In genomic region chr17:30278032-30278431, GRCh38 we compare ENCODE assay signal across 8 cellular contexts. TPM values are rescaled to one million over a fixed set of nuclear protein-coding genes. Genes with fewer than 3 reads are reported as not detected.
DNase-seq lines count a peak whose midpoint lies in the region; ATAC-seq, FAIRE-seq and TF ChIP-seq lines count a peak whose summit lies in the region.

No MANE protein-coding gene starts in this region.

- DNase-seq in A549 (ENCODE audit: low read depth in 1 of 2, low spot score in 1 of 2) (peak; percentile 31 to 65), SK-MEL-5 (ENCODE audit: low read depth, low spot score) (peak; percentile 82), heart right ventricle (peak in 1 of 2 donors; percentile 14), upper lobe of left lung (no peak), T-helper 9 cell (no peak), germinal center (ENCODE audit: low spot score) (no peak)

- CTCF ChIA-PET in A549 (lab: Yijun Ruan, JAX): interaction anchor here (0.9 to 2.5 kb wide), 11 partner anchors 11 to 178 kb away, joined by 3 to 39 read pairs (median 5); no protein-coding TSS in a partner anchor

- TF ChIP-seq CTCF in A549 (IDR thresholded peaks at IDR 0.05): peak; percentile 56
- peak; percentile 33 for TF ChIP-seq CTCF in GM12873 (IDR thresholded peaks at IDR 0.05; ENCODE audit: insufficient read depth, low read depth, low read length, missing control alignments)
- TF ChIP-seq CTCF in heart right ventricle (IDR thresholded peaks at IDR 0.05): peak in 8 of 9 donors; percentile 26 to 69 (median 54)
- TF ChIP-seq CTCF in upper lobe of left lung (IDR thresholded peaks at IDR 0.05): peak in 5 of 6 experiments; percentile 33 to 59 (median 49)

- H3K27ac ChIP-seq in A549 (no peak overlapping the region), heart right ventricle (no peak overlapping the region), upper lobe of left lung (no peak overlapping the region)

- TF ChIP-seq EP300 in A549 (IDR thresholded peaks at IDR 0.05) (no peak), upper lobe of left lung (IDR thresholded peaks at IDR 0.05) (no peak)

- peak; percentile 84 to 85 for ATAC-seq in A549
- ATAC-seq in heart right ventricle: peak in 7 of 8 donors; percentile 52 to 81 (median 69)
- ATAC-seq in upper lobe of left lung (ENCODE audit: low FRiP score in 2 of 2): no peak
- ATAC-seq in GM19035 (IDR thresholded peaks at IDR 0.05; ENCODE audit: unreplicated experiment): no peak

- H3K36me3 ChIP-seq in heart right ventricle (peaks cover 0 to 96% (median 35%) of the 10 kb centered on the region in 9 donors), upper lobe of left lung (peaks cover 3 to 50% (median 20%) of the 10 kb centered on the region in 4 donors)

- in situ Hi-C loops in SK-MEL-5 (cut with HindIII; ENCODE audit: low pct_unique_long_range_greater_than_20kb, low sequenced_read_pairs): no loop called here

- H3K27me3 ChIP-seq in heart right ventricle (no peaks in the 10 kb centered on the region), upper lobe of left lung (no peaks in the 10 kb centered on the region)

- peak; percentile 94 for FAIRE-seq in A549 (lab: Jason Lieb, UNC)

- no peak overlapping the region for H3K4me3 ChIP-seq in A549
- no peak overlapping the region for H3K4me3 ChIP-seq in heart right ventricle
- H3K4me3 ChIP-seq in upper lobe of left lung: no peak overlapping the region

- intact Hi-C loops in heart right ventricle (cut with DNase I): loop anchor here in 6 of 10 donors (2.0 to 10.0 kb wide), 6 partner anchors 151 to 176 kb away; no protein-coding TSS in a partner anchor

- POLR2A ChIA-PET in A549 (lab: Yijun Ruan, JAX): interaction anchor here (1.0 kb wide), 1 partner anchor 161 kb away, joined by 3 read pairs; the partner anchor contains the start of gene NSRP1

- TF ChIP-seq POLR2A in A549 (IDR thresholded peaks at IDR 0.05; ENCODE audit: low read length) (no peak), upper lobe of left lung (IDR thresholded peaks at IDR 0.05) (no peak)

- no peak overlapping the region for H3K4me2 ChIP-seq in A549

- H3K9me3 ChIP-seq in A549 (no peaks in the 10 kb centered on the region), heart right ventricle (no peaks in the 10 kb centered on the region), upper lobe of left lung (no peaks in the 10 kb centered on the region)

- H3K4me1 ChIP-seq in A549 (no peaks in the 10 kb centered on the region), heart right ventricle (peaks cover 0 to 14% (median 0%) of the 10 kb centered on the region in 9 donors), upper lobe of left lung (peaks cover 0 to 7% (median 3%) of the 10 kb centered on the region in 4 donors)

- TF ChIP-seq RAD21 in A549 (conservative IDR thresholded peaks at IDR 0.05 in 1 of 2, IDR thresholded peaks at IDR 0.05 in 1 of 2): peak; percentile 64 to 67

TF ChIP-seq in A549, 52 proteins besides CTCF, POLR2A, EP300 and RAD21:
- TF ChIP-seq NR3C1 (IDR thresholded peaks at IDR 0.05) (no peak), SMC3 (IDR thresholded peaks at IDR 0.05) (peak; percentile 69), CEBPB (IDR thresholded peaks at IDR 0.05) (no peak)
- TF ChIP-seq, protein P1, sequence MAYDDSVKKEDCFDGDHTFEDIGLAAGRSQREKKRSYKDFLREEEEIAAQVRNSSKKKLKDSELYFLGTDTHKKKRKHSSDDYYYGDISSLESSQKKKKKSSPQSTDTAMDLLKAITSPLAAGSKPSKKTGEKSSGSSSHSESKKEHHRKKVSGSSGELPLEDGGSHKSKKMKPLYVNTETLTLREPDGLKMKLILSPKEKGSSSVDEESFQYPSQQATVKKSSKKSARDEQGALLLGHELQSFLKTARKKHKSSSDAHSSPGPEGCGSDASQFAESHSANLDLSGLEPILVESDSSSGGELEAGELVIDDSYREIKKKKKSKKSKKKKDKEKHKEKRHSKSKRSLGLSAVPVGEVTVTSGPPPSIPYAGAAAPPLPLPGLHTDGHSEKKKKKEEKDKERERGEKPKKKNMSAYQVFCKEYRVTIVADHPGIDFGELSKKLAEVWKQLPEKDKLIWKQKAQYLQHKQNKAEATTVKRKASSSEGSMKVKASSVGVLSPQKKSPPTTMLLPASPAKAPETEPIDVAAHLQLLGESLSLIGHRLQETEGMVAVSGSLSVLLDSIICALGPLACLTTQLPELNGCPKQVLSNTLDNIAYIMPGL (CRISPR knock-in tag; IDR thresholded peaks at IDR 0.05; ENCODE audit: borderline replicate concordance): no peak
TF ChIP-seq in A549: peak in this region for 1.

RNA-seq across cellular contexts. Expression of gene BLMH, which starts 13.7 kb away (rescaled TPM):
- polyA plus RNA-seq in A549 (2011; rRNA removed) (36.4 and 38.5 TPM in 2 replicates), A549 (2017; fragmentation: RNase III; extraction: RNeasy Plus Mini Kit Qiagen cat#74134 plus additional on column Dnase treatment) (61.5 to 66.4 TPM (median 62.7 TPM) in 3 replicates), heart right ventricle (10 to 100 TPM in 1 of 2 donors, 1 to 10 TPM in 1; 9.6 to 16.5 TPM)
- polyA plus RNA-seq in A549 (2012; cell fraction: cytosol; rRNA removed): 23.5 and 25.1 TPM in 2 replicates
- 34.7 and 44.2 TPM in 2 replicates for polyA plus RNA-seq in A549 (2012; cell fraction: nucleus; rRNA removed)
- 21.5 and 33.7 TPM in 2 replicates for polyA minus RNA-seq in A549 (2011; rRNA and poly(A)+ RNA removed)
- total RNA-seq in SK-MEL-5 (2014; rRNA removed; shearing (Covaris generic)): 24.0 and 25.8 TPM in 2 replicates
- polyA plus RNA-seq in SK-MEL-5 (2015; cell fraction: cytosol; rRNA removed): 36.4 and 39.6 TPM in 2 replicates
- polyA plus RNA-seq in SK-MEL-5 (2015; cell fraction: nucleus; rRNA removed): 36.3 and 49.8 TPM in 2 replicates
- total RNA-seq in heart right ventricle (10 to 100 TPM; 13.7 to 22.2 (median 15.9) TPM), upper lobe of left lung (10 to 100 TPM; 16.4 to 33.6 (median 22.4) TPM)

RNA-seq across cellular contexts. Expression of gene SLC6A4, which starts 42.5 kb away (rescaled TPM):
- polyA plus RNA-seq in A549 (2011; rRNA removed) (0.07 and 0.12 TPM in 2 replicates), A549 (2017; fragmentation: RNase III; extraction: RNeasy Plus Mini Kit Qiagen cat#74134 plus additional on column Dnase treatment) (0.04 TPM in 1 of 3 replicates, not detected in the others), heart right ventricle (under 1 TPM; 0.29 to 0.52 TPM)
- polyA plus RNA-seq in A549 (2012; cell fraction: cytosol; rRNA removed): 0.03 and 0.05 TPM in 2 replicates
- 0.05 and 0.06 TPM in 2 replicates for polyA plus RNA-seq in A549 (2012; cell fraction: nucleus; rRNA removed)
- polyA minus RNA-seq in A549 (2011; rRNA and poly(A)+ RNA removed): not detected in 2 replicates
- 0.19 and 0.24 TPM in 2 replicates for total RNA-seq in SK-MEL-5 (2014; rRNA removed; shearing (Covaris generic))
- not detected in 2 replicates for polyA plus RNA-seq in SK-MEL-5 (2015; cell fraction: cytosol; rRNA removed)
- polyA plus RNA-seq in SK-MEL-5 (2015; cell fraction: nucleus; rRNA removed): 0.26 TPM in 1 of 2 replicates, not detected in the other
- total RNA-seq in heart right ventricle (under 1 TPM in 9 of 10 donors, not detected in 1; 0.13 to 0.71 (median 0.28) TPM), upper lobe of left lung (100 to 1,000 TPM in 2 of 6 donors, 10 to 100 TPM in 4; 14.7 to 289 (median 44.8) TPM)

RNA-seq across cellular contexts. Expression of gene TMIGD1, which starts 55.8 kb away (rescaled TPM):
- polyA plus RNA-seq in A549 (2011; rRNA removed): not detected in 2 replicates
- polyA plus RNA-seq in A549 (2012; cell fraction: cytosol; rRNA removed): not detected in 2 replicates
- not detected in 2 replicates for polyA plus RNA-seq in A549 (2012; cell fraction: nucleus; rRNA removed)
- polyA plus RNA-seq in A549 (2017; fragmentation: RNase III; extraction: RNeasy Plus Mini Kit Qiagen cat#74134 plus additional on column Dnase treatment): not detected in 3 replicates
- polyA minus RNA-seq in A549 (2011; rRNA and poly(A)+ RNA removed): not detected in 2 replicates
- total RNA-seq in SK-MEL-5 (2014; rRNA removed; shearing (Covaris generic)): not detected in 2 replicates
- not detected in 2 replicates for polyA plus RNA-seq in SK-MEL-5 (2015; cell fraction: cytosol; rRNA removed)
- not detected in 2 replicates for polyA plus RNA-seq in SK-MEL-5 (2015; cell fraction: nucleus; rRNA removed)
- total RNA-seq in heart right ventricle: not detected
- not detected for polyA plus RNA-seq in heart right ventricle
- total RNA-seq in upper lobe of left lung: not detected

Comparison
In these comparisons a context has a peak if more than half of its experiments do, and no peak if none do; other contexts are left out.
1. ATAC-seq: peak in A549 (2 of 2) and heart right ventricle (7 of 8); none in upper lobe of left lung (0 of 2) and GM19035 (single experiment).
2. DNase-seq: peak in A549 (2 of 2) and SK-MEL-5 (single experiment); none in upper lobe of left lung (0 of 2), T-helper 9 cell (single experiment) and germinal center (single experiment).
3. RNA of gene SLC6A4, which starts 42.5 kb away (total RNA-seq): 14.7 to 289 TPM in upper lobe of left lung; 0.13 to 0.71 TPM in heart right ventricle and 0.19 to 0.24 TPM in SK-MEL-5; every median in the first group is over 4 times any median in the second.
4. Peak in every context shown above with its lines, with median percentiles within 50 percentile points of each other: CTCF ChIP-seq.